In the genomic region with DNA sequence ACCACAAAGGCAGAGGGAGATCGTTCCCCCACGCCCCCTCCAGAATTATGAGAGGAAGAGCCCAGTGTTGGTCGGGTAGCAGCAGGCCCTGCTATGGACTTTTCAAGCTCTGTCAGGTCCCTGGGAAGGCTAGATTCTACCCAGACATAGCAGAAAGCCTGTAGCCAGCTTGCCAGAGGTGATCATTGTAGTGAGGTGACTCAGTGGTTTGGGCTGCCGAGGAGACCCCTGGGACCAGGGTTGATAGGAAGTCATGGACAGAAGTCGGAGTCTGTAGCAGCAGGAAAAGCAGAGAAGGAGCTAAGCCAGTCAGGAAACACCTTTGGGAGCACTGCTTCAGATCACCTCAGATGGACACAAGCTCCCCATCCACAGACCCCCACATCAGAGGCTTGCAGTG, we compare ENCODE assay signal across 1 cellular context.
TF ChIP-seq lines count a peak whose summit lies in the region.

No MANE protein-coding gene starts in this region.

TF ChIP-seq in H1, 55 proteins besides CTCF, POLR2A, EP300 and RAD21:
- TF ChIP-seq SIN3A (conservative IDR thresholded peaks at IDR 0.05 in 1 of 2, IDR thresholded peaks at IDR 0.05 in 1 of 2; ENCODE audit: low read depth in 1 of 2, low read length in 2 of 2) (no peak), RNF2 (IDR thresholded peaks at IDR 0.05; ENCODE audit: borderline replicate concordance, low read depth, low read length, missing control alignments, poor library complexity, severe bottlenecking) (no peak), RBBP5 (IDR thresholded peaks at IDR 0.05; ENCODE audit: borderline replicate concordance, low read depth, low read length) (no peak), JUND (IDR thresholded peaks at IDR 0.05; ENCODE audit: low read length) (no peak), JUN (IDR thresholded peaks at IDR 0.05; ENCODE audit: low read depth, low read length) (no peak), EGR1 (IDR thresholded peaks at IDR 0.05; ENCODE audit: borderline replicate concordance, low read depth, low read length) (no peak), USF2 (IDR thresholded peaks at IDR 0.05; ENCODE audit: low read length) (no peak), KDM1A (IDR thresholded peaks at IDR 0.05; ENCODE audit: borderline replicate concordance, low read length) (no peak), TAF7 (optimal IDR thresholded peaks at IDR 0.05; ENCODE audit: borderline replicate concordance, low read depth, low read length) (no peak), YY1 (IDR thresholded peaks at IDR 0.05; ENCODE audit: low read depth, low read length) (no peak), RXRA (IDR thresholded peaks at IDR 0.05; ENCODE audit: insufficient read depth, low read depth, low read length) (no peak), POLR2AphosphoS5 (IDR thresholded peaks at IDR 0.05; ENCODE audit: low read depth, low read length) (no peak), TAF1 (IDR thresholded peaks at IDR 0.05; ENCODE audit: low read depth, low read length) (no peak), TEAD4 (IDR thresholded peaks at IDR 0.05; ENCODE audit: low read depth, low read length) (no peak), NANOG (IDR thresholded peaks at IDR 0.05; ENCODE audit: insufficient read depth, low read depth, low read length, poor library complexity, severe bottlenecking) (no peak), ATF2 (IDR thresholded peaks at IDR 0.05; ENCODE audit: low read length) (no peak), EZH2 (IDR thresholded peaks at IDR 0.05; ENCODE audit: low read depth, low read length, severe bottlenecking) (no peak), GABPA (IDR thresholded peaks at IDR 0.05; ENCODE audit: borderline replicate concordance, insufficient read depth, low read length) (no peak)
